ENCODE assay signal across 21 cellular contexts in genomic region chr7:11970132-11970531, GRCh38.
A peak's percentile ranks its signal among the peaks of the same experiment; 100 is the strongest.
DNase-seq lines count a peak whose midpoint lies in the region; ATAC-seq, FAIRE-seq and TF ChIP-seq lines count a peak whose summit lies in the region.
"Had no signal": no experiment of that assay in that cellular context is flagged by ENCODE, and none has a peak within 500 bp of the region (broad histone marks: within the 10 kb centered on the region; RNA-seq: fewer than 3 reads in every experiment).

No MANE protein-coding gene starts in this region.

- TF ChIP-seq RAD21 in H1 (IDR thresholded peaks at IDR 0.05 in 1 of 2, conservative IDR thresholded peaks at IDR 0.05 in 1 of 2; ENCODE audit: low read depth in 2 of 2, low read length in 2 of 2), result no peak

- no peak overlapping the region for H2AFZ ChIP-seq in H1 (ENCODE audit: low read length)

- no peak overlapping the region for H4K5ac ChIP-seq in H1 (ENCODE audit: insufficient read length, low read depth, low read length)

- no peak for TF ChIP-seq POLR2A in H1 (IDR thresholded peaks at IDR 0.05; ENCODE audit: control extremely low read depth in 1 of 2, low read depth in 2 of 2, low read length in 2 of 2)

- no peak overlapping the region for H2BK120ac ChIP-seq in H1 (replicated peaks; ENCODE audit: low read depth, low read length)

- H3K27ac ChIP-seq in H1 (ENCODE audit: low read depth, low read length) (no peak overlapping the region), small intestine (ENCODE audit: low read depth in 1 of 2, low read length in 1 of 2) (no peak overlapping the region), aorta (ENCODE audit: low read depth in 1 of 2, low read length in 2 of 2) (no peak overlapping the region)

- no peak overlapping the region for H2BK20ac ChIP-seq in H1 (ENCODE audit: low read length)

- H3K79me1 ChIP-seq in H1 (ENCODE audit: low read depth, low read length), result no peaks in the 10 kb centered on the region

- intact Hi-C loops in aorta (cut with DNase I), result no loop called here

- H2BK12ac ChIP-seq in H1 (ENCODE audit: low read depth, low read length), result no peak overlapping the region

- WGBS in H1 (ENCODE audit: extremely low coverage in 1 of 2, insufficient coverage in 1 of 2, insufficient read length in 1 of 2, insufficient replicate concordance in 2 of 2, low coverage in 1 of 2, low lambda C conversion rate in 2 of 2, missing lambda C conversion rate in 1 of 2), 2 experiments, result 87% methylated on average over 3 of the region's 3 CpGs; no CpG with 5 or more reads in 1 of the 2 experiments
- WGBS in small intestine, 3 donors, result 15 to 39% (median 24%) methylated on average over 3 of the region's 3 CpGs
- WGBS in aorta, 2 donors, result 35 to 55% methylated on average over 3 of the region's 3 CpGs

- no peaks in the 10 kb centered on the region for H3K36me3 ChIP-seq in H1 (ENCODE audit: control insufficient read depth in 2 of 4, insufficient read depth in 4 of 4, low read length in 3 of 4)
- no peaks in the 10 kb centered on the region for H3K36me3 ChIP-seq in small intestine (ENCODE audit: control insufficient read depth in 2 of 2, insufficient read depth in 2 of 2, low read length in 2 of 2)
- H3K36me3 ChIP-seq in aorta (ENCODE audit: control insufficient read depth in 1 of 2, insufficient read depth in 2 of 2, low read length in 1 of 2), result no peaks in the 10 kb centered on the region
- H3K36me3 ChIP-seq: BE2C, MG63 had no signal

- DNase-seq in H4 (ENCODE audit: low spot score) (peak; percentile 49), M059J (ENCODE audit: low read depth) (peak; percentile 55), H1 (ENCODE audit: low read depth in 1 of 2, low spot score in 2 of 2) (no peak), small intestine (peak; percentile 46), foreskin melanocyte (no peak), aorta (no peak), T1000 (lab: John Stamatoyannopoulos, UW) (no peak)
- DNase-seq: BE2C, DMS 273 treated with DMSO at 0.1 percent for 48 hours, DND-41, H9, MG63, NCI-H1417 treated with DMSO at 0.1 percent for 48 hours, NCI-H187, NCI-H2107, NCI-H446 treated with DMSO at 0.1 percent for 48 hours, NCI-H526 treated with DMSO at 0.1 percent for 48 hours, OCI-M1, Right ventricle myocardium superior had no signal

- no peak overlapping the region for H3K18ac ChIP-seq in H1 (ENCODE audit: extremely low read depth, low read length)

- no peak overlapping the region for H3K4me3 ChIP-seq in H1 (ENCODE audit: extremely low read depth in 1 of 4, insufficient read depth in 2 of 4, low read depth in 3 of 4, low read length in 4 of 4)
- no peak overlapping the region for H3K4me3 ChIP-seq in small intestine (ENCODE audit: low read depth in 1 of 2, low read length in 2 of 2)
- no peak overlapping the region for H3K4me3 ChIP-seq in aorta (ENCODE audit: low read length in 2 of 2)
- H3K4me3 ChIP-seq: MG63 had no signal

- TF ChIP-seq EP300 in H1 (IDR thresholded peaks at IDR 0.05; ENCODE audit: borderline replicate concordance in 1 of 2, low read depth in 2 of 2, low read length in 2 of 2), result no peak

- H3K27me3 ChIP-seq in H1 (replicated peaks in 1 of 4; ENCODE audit: control insufficient read depth in 3 of 4, extremely low read depth in 1 of 4, insufficient read depth in 3 of 4, low read length in 3 of 4) (no peaks in the 10 kb centered on the region), small intestine (ENCODE audit: control insufficient read depth in 2 of 2, insufficient read depth in 2 of 2, low read length in 2 of 2) (no peaks in the 10 kb centered on the region), aorta (ENCODE audit: control insufficient read depth in 1 of 2, insufficient read depth in 2 of 2, low read length in 1 of 2) (no peaks in the 10 kb centered on the region)
- H3K27me3 ChIP-seq: BE2C, MG63 had no signal

- H3K9me3 ChIP-seq in H1 (ENCODE audit: insufficient read depth in 2 of 2, low read depth in 1 of 2, low read length in 1 of 2) (0 out of 4 replicates have a peak, but pooled peaks cover 0 to 3% of the 10 kb centered on the region in 2 experiments), small intestine (ENCODE audit: control insufficient read depth, low read depth) (no peaks in the 10 kb centered on the region), aorta (ENCODE audit: control insufficient read depth, low read length) (no peaks in the 10 kb centered on the region)
- H3K9me3 ChIP-seq: BE2C, MG63 had no signal

- POLR2A ChIA-PET in H1 (lab: Charles Lee; ENCODE audit: partially characterized antibody), result no interaction called here

- no peak overlapping the region for H3K56ac ChIP-seq in H1 (replicated peaks; ENCODE audit: insufficient read length, low read depth, low read length)

- no peak for TF ChIP-seq CTCF in H1 (IDR thresholded peaks at IDR 0.05; ENCODE audit: control extremely low read depth in 1 of 3, insufficient read depth in 1 of 3, low read depth in 1 of 3, low read length in 3 of 3)

- ATAC-seq in GM21367 (IDR thresholded peaks at IDR 0.05; ENCODE audit: unreplicated experiment) (no peak), aorta (ENCODE audit: low FRiP score) (no peak)

- H3K14ac ChIP-seq in H1 (ENCODE audit: insufficient read length), result no peak overlapping the region

- peak; percentile 19 for FAIRE-seq in H1 (lab: Jason Lieb, UNC)
- no peak for FAIRE-seq in small intestine (lab: Jason Lieb, UNC)
- FAIRE-seq: GM12891 had no signal

- no peak overlapping the region for H3K4me2 ChIP-seq in H1 (ENCODE audit: insufficient read depth in 1 of 2, low read depth in 2 of 2, low read length in 2 of 2)

- no peak overlapping the region for H2BK5ac ChIP-seq in H1 (ENCODE audit: low read depth, low read length)

- no peaks in the 10 kb centered on the region for H3K79me2 ChIP-seq in H1 (ENCODE audit: control insufficient read depth in 1 of 2, insufficient read depth in 2 of 2, low read length in 2 of 2)

- CTCF ChIA-PET in H1 (lab: Charles Lee; ENCODE audit: partially characterized antibody), result interaction anchor here (0.8 to 1.5 kb wide), 6 partner anchors 11 to 94 kb away, joined by 3 read pairs; no protein-coding TSS in a partner anchor

- no peak overlapping the region for H2BK15ac ChIP-seq in H1 (ENCODE audit: low read length)

- H3K23ac ChIP-seq in H1 (ENCODE audit: insufficient read length), result no peak overlapping the region

- H2AK5ac ChIP-seq in H1 (ENCODE audit: low read depth, low read length), result no peak overlapping the region

- H3K23me2 ChIP-seq in H1 (ENCODE audit: low read depth, low read length), result no peaks in the 10 kb centered on the region

- H4K8ac ChIP-seq in H1 (ENCODE audit: extremely low read depth, insufficient read depth, low read length), result no peak overlapping the region

- no peak overlapping the region for H3K9ac ChIP-seq in H1 (replicated peaks in 1 of 4; ENCODE audit: extremely low read depth in 1 of 4, low read depth in 3 of 4, low read length in 3 of 4)

- no peaks in the 10 kb centered on the region for H3K4me1 ChIP-seq in H1 (replicated peaks in 1 of 4; ENCODE audit: control insufficient read depth in 3 of 4, insufficient read depth in 4 of 4, low read length in 3 of 4)
- no peaks in the 10 kb centered on the region for H3K4me1 ChIP-seq in small intestine (ENCODE audit: control insufficient read depth in 2 of 2, insufficient read depth in 1 of 2, low read depth in 1 of 2, low read length in 1 of 2)
- no peaks in the 10 kb centered on the region for H3K4me1 ChIP-seq in aorta (ENCODE audit: control insufficient read depth in 1 of 2, insufficient read depth in 2 of 2, low read length in 2 of 2)
- H3K4me1 ChIP-seq: BE2C had no signal

- H4K91ac ChIP-seq in H1 (replicated peaks; ENCODE audit: insufficient read length, low read length), result no peak overlapping the region

- H4K20me1 ChIP-seq in H1 (replicated peaks in 1 of 2; ENCODE audit: control insufficient read depth in 1 of 2, insufficient read depth in 2 of 2, low read length in 2 of 2), result no peaks in the 10 kb centered on the region

- no peak overlapping the region for H3K4ac ChIP-seq in H1 (replicated peaks; ENCODE audit: insufficient read length, low read depth, low read length)

TF ChIP-seq in H1, 55 proteins besides CTCF, POLR2A, EP300 and RAD21:
- no peak for TF ChIP-seq POLR2AphosphoS5 (IDR thresholded peaks at IDR 0.05; ENCODE audit: low read depth, low read length)
- TF ChIP-seq KDM1A (IDR thresholded peaks at IDR 0.05; ENCODE audit: borderline replicate concordance, low read length), result no peak
- no peak for TF ChIP-seq SAP30 (IDR thresholded peaks at IDR 0.05; ENCODE audit: insufficient read depth, insufficient replicate concordance, low read length)
- no peak for TF ChIP-seq RNF2 (IDR thresholded peaks at IDR 0.05; ENCODE audit: borderline replicate concordance, low read depth, low read length, missing control alignments, poor library complexity, severe bottlenecking)
- TF ChIP-seq FOSL1 (IDR thresholded peaks at IDR 0.05; ENCODE audit: insufficient read depth, low read depth, low read length), result no peak
- no peak for TF ChIP-seq CHD2 (IDR thresholded peaks at IDR 0.05; ENCODE audit: low read length)

Comparison
In these comparisons a context has a peak if more than half of its experiments do, and no peak if none do; other contexts are left out.
1. DNase-seq: peak in H4 (single experiment), M059J (single experiment) and small intestine (single experiment); none in H1 (0 of 2), foreskin melanocyte (single experiment), aorta (0 of 2) and T1000 (single experiment).